ENCODE assay signal across 8 cellular contexts in the genomic region with DNA sequence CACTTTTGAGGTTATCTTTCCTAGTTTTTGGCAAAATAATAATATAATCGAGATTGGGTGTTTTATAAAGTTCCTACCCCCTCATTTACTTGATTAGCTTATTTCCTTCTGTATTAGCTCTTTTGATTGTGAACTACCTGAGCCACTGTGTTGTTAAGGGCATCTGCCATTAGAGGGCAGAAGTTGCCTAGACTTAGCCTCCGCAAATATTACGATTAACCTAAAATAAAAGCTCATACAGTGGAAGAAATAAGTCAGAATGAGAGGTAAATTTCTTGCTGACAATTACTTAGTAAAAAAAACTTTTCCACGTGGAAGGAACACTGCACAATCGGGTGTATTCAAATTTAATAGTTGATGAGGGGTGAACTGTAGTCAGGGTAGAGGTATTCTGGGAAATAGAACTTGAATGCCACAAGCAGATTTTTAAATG. TPM values are rescaled to one million over a fixed set of nuclear protein-coding genes. Genes with fewer than 3 reads are reported as not detected.
DNase-seq lines count a peak whose midpoint lies in the region; ATAC-seq and TF ChIP-seq lines count a peak whose summit lies in the region.

No MANE protein-coding gene starts in this region.

- H3K4me1 Mint-ChIP-seq in immature natural killer cell: peaks cover 61 to 67% of the 10 kb centered on the region in 2 donors

- H3K79me2 ChIP-seq in DOHH2 (ENCODE audit: control insufficient read depth, low read length): peaks cover 73% of the 10 kb centered on the region

- TF ChIP-seq CTCF in DOHH2 (IDR thresholded peaks at IDR 0.05; ENCODE audit: low read depth, low read length, poor library complexity, severe bottlenecking) (peak; percentile 63), astrocyte of the spinal cord (IDR thresholded peaks at IDR 0.05; ENCODE audit: low read depth, low read length) (peak; percentile 81)

- H3K9me2 ChIP-seq in DOHH2 (replicated peaks; ENCODE audit: control insufficient read depth, low read length): no peaks in the 10 kb centered on the region

- peak overlapping the region; percentile 27; the same call in 1 of the 2 replicates for H3K9ac ChIP-seq in HUES64 (ENCODE audit: low read depth, low read length)

- peak overlapping the region; percentile 85 to 99 (median 89) for H3K27ac Mint-ChIP-seq in immature natural killer cell

- H3K9me3 ChIP-seq in DOHH2 (ENCODE audit: control insufficient read depth, insufficient read depth, low read length) (no peaks in the 10 kb centered on the region), HUES64 (ENCODE audit: insufficient read depth, low read depth, low read length) (no peaks in the 10 kb centered on the region)

- H3K27me3 Mint-ChIP-seq in immature natural killer cell (ENCODE audit: low read depth in 3 of 3): peaks cover 16 to 33% (median 18%) of the 10 kb centered on the region in 3 donors

- in situ Hi-C loops in astrocyte of the spinal cord (cut with HindIII; ENCODE audit: low sequenced_read_pairs): no loop called here

- H3F3A ChIP-seq in DOHH2 (ENCODE audit: control insufficient read depth, insufficient read depth): peaks cover 40% of the 10 kb centered on the region

- H3K36me3 Mint-ChIP-seq in immature natural killer cell: peaks cover 10 to 35% (median 26%) of the 10 kb centered on the region in 3 donors

- 0% methylated on average over 4 of the region's 5 CpGs for WGBS in HUES64

- peak overlapping the region; percentile 77 to 89 (median 84) for H3K4me3 Mint-ChIP-seq in immature natural killer cell

- H4K20me1 ChIP-seq in DOHH2 (ENCODE audit: control insufficient read depth, insufficient read depth, low read depth, low read length): peaks cover 47% of the 10 kb centered on the region

- H3K4me3 ChIP-seq in DOHH2 (ENCODE audit: low read length) (peak overlapping the region; percentile 85), HUES64 (ENCODE audit: low read length) (peak overlapping the region; percentile 89), astrocyte of the spinal cord (ENCODE audit: low read depth, low read length) (peak overlapping the region; percentile 93)

- H3K9me3 Mint-ChIP-seq in immature natural killer cell: no peaks in the 10 kb centered on the region

- H3K36me3 ChIP-seq in DOHH2 (ENCODE audit: control insufficient read depth, low read length) (peaks cover 71% of the 10 kb centered on the region), HUES64 (ENCODE audit: insufficient read depth, low read length) (peaks cover 50% of the 10 kb centered on the region)

- H3K27me3 ChIP-seq in DOHH2 (ENCODE audit: control insufficient read depth, low read length) (no peaks in the 10 kb centered on the region), HUES64 (ENCODE audit: insufficient read depth, low read length) (no peaks in the 10 kb centered on the region)

- DNase-seq in RPMI8226: peak; percentile 69
- DNase-seq in astrocyte of the spinal cord (ENCODE audit: low read depth, low spot score): peak; percentile 68
- peak; percentile 45 to 59 (median 56) for DNase-seq in immature natural killer cell
- peak; percentile 39 to 49 for DNase-seq in stimulated activated CD4-positive, alpha-beta T cell treated with anti-CD3 and anti-CD28 coated beads, Interleukin-2, amount 100 ng/mL, for 24 hours
- DNase-seq in T1000 (lab: John Stamatoyannopoulos, UW): no peak

- H3K27ac ChIP-seq in DOHH2 (ENCODE audit: low read depth, low read length): no peak overlapping the region
- H3K27ac ChIP-seq in HUES64 (ENCODE audit: low read depth, low read length): no peak overlapping the region

- no peak for ATAC-seq in GM18858 (IDR thresholded peaks at IDR 0.05; ENCODE audit: unreplicated experiment)

- H3K4me1 ChIP-seq in DOHH2 (ENCODE audit: control insufficient read depth, low read length): peaks cover 26% of the 10 kb centered on the region
- peaks cover 30% of the 10 kb centered on the region for H3K4me1 ChIP-seq in HUES64 (ENCODE audit: insufficient read depth, low read length)

- H3K4me2 ChIP-seq in DOHH2 (ENCODE audit: low read length): peak overlapping the region; percentile 77

RNA-seq across cellular contexts. Expression of a gene that starts 2.3 kb away (rescaled TPM):
- 1,082 TPM for polyA plus RNA-seq in HUES64 (2013, experiment 1 of 2)
- 1,153 TPM for polyA plus RNA-seq in HUES64 (2013, experiment 2 of 2)
- 1,000 to 10,000 TPM in 1 of 3 donors, 100 to 1,000 TPM in 2; 850 to 1,086 (median 967) TPM for polyA plus RNA-seq in immature natural killer cell
